In the genomic region with DNA sequence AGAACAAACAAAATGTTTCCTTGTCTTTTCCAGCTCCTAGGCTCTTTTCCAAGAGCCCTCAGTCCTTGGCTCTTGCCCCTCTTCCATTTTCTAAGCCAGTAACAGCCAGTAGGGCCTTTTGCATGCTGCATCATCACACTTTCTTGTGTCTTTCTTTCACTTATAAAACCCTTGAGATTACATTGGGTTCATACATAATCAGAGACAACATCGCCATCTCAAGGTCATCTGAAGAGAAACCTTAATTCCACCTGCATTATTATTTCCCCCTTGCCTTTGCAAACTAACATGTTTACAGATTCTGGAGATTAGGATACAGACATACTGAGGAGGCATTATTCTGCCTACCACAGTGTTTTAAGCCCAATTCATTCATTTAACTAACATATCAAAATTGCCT, we compare ENCODE assay signal across 1 cellular context.
TF ChIP-seq lines count a peak whose summit lies in the region.

No MANE protein-coding gene starts in this region.

TF ChIP-seq in GM12891, 5 proteins besides CTCF, POLR2A, EP300 and RAD21:
- TF ChIP-seq SPI1 (IDR thresholded peaks at IDR 0.05; ENCODE audit: low read depth, low read length) = no peak
- TF ChIP-seq POLR2AphosphoS5 (IDR thresholded peaks at IDR 0.05; ENCODE audit: low read depth, low read length) = no peak
- TF ChIP-seq POU2F2 (IDR thresholded peaks at IDR 0.05; ENCODE audit: low read depth, low read length) = no peak
